In genomic region chr9:108934323-108934885, GRCh38 we compare ENCODE assay signal across 1 cellular context.
TF ChIP-seq lines count a peak whose summit lies in the region.

Gene ABITRAM (plus strand): TSS chr9:108934400. CDS start chr9:108934487, 87 bp downstream.

TF ChIP-seq in HepG2, 621 proteins besides CTCF, POLR2A, EP300 and RAD21 (continued from another document and continues in another):
- peak; percentile 54; the same call in 1 of the 2 replicates for TF ChIP-seq KAT2B (IDR thresholded peaks at IDR 0.05; ENCODE audit: borderline replicate concordance, low read depth, low read length)
- peak; percentile 48; the same call in 1 of the 2 replicates for TF ChIP-seq MXD1 (CRISPR knock-in tag; IDR thresholded peaks at IDR 0.05)
- TF ChIP-seq ETV5 (CRISPR knock-in tag; IDR thresholded peaks at IDR 0.05; ENCODE audit: borderline replicate concordance): no peak
- peak; percentile 75; the same call in 1 of the 2 replicates for TF ChIP-seq ZNF720 (CRISPR knock-in tag; IDR thresholded peaks at IDR 0.05)
- TF ChIP-seq KDM2A (CRISPR knock-in tag; IDR thresholded peaks at IDR 0.05; ENCODE audit: borderline replicate concordance, low read depth): peak; percentile 68; the same call in 1 of the 2 replicates
- TF ChIP-seq RBM22 (optimal IDR thresholded peaks at IDR 0.05; ENCODE audit: low read length): peak; percentile 28
- TF ChIP-seq ZUFSP (CRISPR knock-in tag; IDR thresholded peaks at IDR 0.05; ENCODE audit: borderline replicate concordance): no peak
- peak; percentile 64 for TF ChIP-seq SP2 (CRISPR knock-in tag; IDR thresholded peaks at IDR 0.05)
- TF ChIP-seq NFAT5 (CRISPR knock-in tag; IDR thresholded peaks at IDR 0.05): no peak
- peak; percentile 20; the same call in 1 of the 2 replicates for TF ChIP-seq THRA (CRISPR knock-in tag; IDR thresholded peaks at IDR 0.05; ENCODE audit: borderline replicate concordance)
- no peak for TF ChIP-seq SMAD3 (CRISPR knock-in tag; IDR thresholded peaks at IDR 0.05)
- 0 out of 2 replicates have a peak, but pooled peaks have one; percentile 11 for TF ChIP-seq ZNF639 (CRISPR knock-in tag; conservative IDR thresholded peaks at IDR 0.05)
- TF ChIP-seq MXI1 (IDR thresholded peaks at IDR 0.05; ENCODE audit: borderline replicate concordance, low read depth, low read length): peak; percentile 96; the same call in 2 of the 3 replicates
- TF ChIP-seq RNF2 (conservative IDR thresholded peaks at IDR 0.05; ENCODE audit: low read depth): no peak
- TF ChIP-seq ERF (CRISPR knock-in tag; IDR thresholded peaks at IDR 0.05): 0 out of 2 replicates have a peak, but pooled peaks have one; percentile 2
- 0 out of 2 replicates have a peak, but pooled peaks have one; percentile 15 for TF ChIP-seq BCL6 (CRISPR knock-in tag; IDR thresholded peaks at IDR 0.05)
- TF ChIP-seq NR2C2 (CRISPR knock-in tag; IDR thresholded peaks at IDR 0.05; ENCODE audit: borderline replicate concordance): peak; percentile 87
- 0 out of 2 replicates have a peak, but pooled peaks have one; percentile 15 for TF ChIP-seq RBAK (CRISPR knock-in tag; IDR thresholded peaks at IDR 0.05)
- TF ChIP-seq TIGD3 (CRISPR knock-in tag; IDR thresholded peaks at IDR 0.05; ENCODE audit: borderline replicate concordance): no peak; the same call in 1 of the 2 replicates
- 0 out of 2 replicates have a peak, but pooled peaks have one; percentile 16 for TF ChIP-seq PRMT3 (CRISPR knock-in tag; IDR thresholded peaks at IDR 0.05; ENCODE audit: borderline replicate concordance, low read depth)
- TF ChIP-seq ZNF547 (CRISPR knock-in tag; IDR thresholded peaks at IDR 0.05): 0 out of 2 replicates have a peak, but pooled peaks have one; percentile 61
- peak; percentile 6; the same call in 1 of the 2 replicates for TF ChIP-seq GATAD2A (CRISPR knock-in tag; IDR thresholded peaks at IDR 0.05)
- no peak for TF ChIP-seq ZNF781 (CRISPR knock-in tag; IDR thresholded peaks at IDR 0.05; ENCODE audit: borderline replicate concordance, not compliant biosample characterization)
- peak; percentile 60; the same call in 1 of the 2 replicates for TF ChIP-seq ZSCAN20 (CRISPR knock-in tag; IDR thresholded peaks at IDR 0.05; ENCODE audit: borderline replicate concordance)
- peak; percentile 39; the same call in 1 of the 2 replicates for TF ChIP-seq SAFB2 (CRISPR knock-in tag; IDR thresholded peaks at IDR 0.05; ENCODE audit: borderline replicate concordance, low read depth)
- peak; percentile 92 for TF ChIP-seq HNRNPLL (IDR thresholded peaks at IDR 0.05; ENCODE audit: low read depth, low read length, poor library complexity, severe bottlenecking)
- no peak for TF ChIP-seq SOX6 (IDR thresholded peaks at IDR 0.05)
- TF ChIP-seq SOX6 (CRISPR knock-in tag; IDR thresholded peaks at IDR 0.05): 0 out of 2 replicates have a peak, but pooled peaks have one; percentile 25
- no peak for TF ChIP-seq GATA4 (IDR thresholded peaks at IDR 0.05; ENCODE audit: borderline replicate concordance, low read depth)
- TF ChIP-seq ZNF570 (CRISPR knock-in tag; IDR thresholded peaks at IDR 0.05; ENCODE audit: borderline replicate concordance): no peak
- no peak for TF ChIP-seq ZFP1 (CRISPR knock-in tag; IDR thresholded peaks at IDR 0.05)
- TF ChIP-seq ZNF160 (CRISPR knock-in tag; IDR thresholded peaks at IDR 0.05): peak; percentile 38; the same call in 1 of the 2 replicates
- TF ChIP-seq TCF12 (IDR thresholded peaks at IDR 0.05): no peak
- TF ChIP-seq TCF12 (CRISPR knock-in tag; IDR thresholded peaks at IDR 0.05): peak; percentile 40; the same call in 1 of the 2 replicates
- peak; percentile 13; the same call in 1 of the 2 replicates for TF ChIP-seq ATF1 (CRISPR knock-in tag; IDR thresholded peaks at IDR 0.05)
- no peak for TF ChIP-seq TBL1XR1 (IDR thresholded peaks at IDR 0.05; ENCODE audit: borderline replicate concordance, low read length, partially characterized antibody)
- 0 out of 2 replicates have a peak, but pooled peaks have one; percentile 51 for TF ChIP-seq ZNF563 (CRISPR knock-in tag; IDR thresholded peaks at IDR 0.05)
- TF ChIP-seq NKX3-1 (CRISPR knock-in tag; IDR thresholded peaks at IDR 0.05): no peak
- 0 out of 2 replicates have a peak, but pooled peaks have one; percentile 24 for TF ChIP-seq CHCHD3 (CRISPR knock-in tag; IDR thresholded peaks at IDR 0.05)
- TF ChIP-seq HMG20B (CRISPR knock-in tag; conservative IDR thresholded peaks at IDR 0.05): 0 out of 2 replicates have a peak, but pooled peaks have one; percentile 12
- TF ChIP-seq KMT2B (CRISPR knock-in tag; IDR thresholded peaks at IDR 0.05): peak; percentile 78; the same call in 1 of the 2 replicates
- TF ChIP-seq FOXA1 (IDR thresholded peaks at IDR 0.05): no peak
- TF ChIP-seq FOXA1 (CRISPR knock-in tag; IDR thresholded peaks at IDR 0.05): peak; percentile 41; the same call in 1 of the 2 replicates
- no peak for TF ChIP-seq WIZ (CRISPR knock-in tag; IDR thresholded peaks at IDR 0.05)
- 0 out of 2 replicates have a peak, but pooled peaks have one; percentile 20 for TF ChIP-seq KLF12 (CRISPR knock-in tag; IDR thresholded peaks at IDR 0.05; ENCODE audit: borderline replicate concordance)
- peak; percentile 75; the same call in 1 of the 2 replicates for TF ChIP-seq NR0B2 (CRISPR knock-in tag; IDR thresholded peaks at IDR 0.05)
- TF ChIP-seq GABPB1 (CRISPR knock-in tag; IDR thresholded peaks at IDR 0.05): peak; percentile 94
- peak; percentile 75; the same call in 1 of the 2 replicates for TF ChIP-seq CAMTA2 (CRISPR knock-in tag; IDR thresholded peaks at IDR 0.05; ENCODE audit: borderline replicate concordance)
- TF ChIP-seq MTA1 (CRISPR knock-in tag; IDR thresholded peaks at IDR 0.05; ENCODE audit: borderline replicate concordance): 0 out of 2 replicates have a peak, but pooled peaks have one; percentile 43
- peak; percentile 77 for TF ChIP-seq THAP11 (CRISPR knock-in tag; IDR thresholded peaks at IDR 0.05)
- peak; percentile 45 for TF ChIP-seq HNRNPK (IDR thresholded peaks at IDR 0.05; ENCODE audit: low read depth, low read length, poor library complexity, severe bottlenecking)
- TF ChIP-seq BHLHE40 (IDR thresholded peaks at IDR 0.05; ENCODE audit: low read length): no peak
- peak; percentile 87 for TF ChIP-seq GATAD1 (CRISPR knock-in tag; IDR thresholded peaks at IDR 0.05)
- 0 out of 2 replicates have a peak, but pooled peaks have one; percentile 3 for TF ChIP-seq HNF4G (IDR thresholded peaks at IDR 0.05; ENCODE audit: borderline replicate concordance, low read depth, low read length)
- no peak for TF ChIP-seq HNF4G (CRISPR knock-in tag; IDR thresholded peaks at IDR 0.05; ENCODE audit: borderline replicate concordance, low read depth)
- peak; percentile 46; the same call in 1 of the 2 replicates for TF ChIP-seq ZBTB49 (CRISPR knock-in tag; IDR thresholded peaks at IDR 0.05; ENCODE audit: borderline replicate concordance)
